ENCODE assay signal across 8 cellular contexts in the genomic region with DNA sequence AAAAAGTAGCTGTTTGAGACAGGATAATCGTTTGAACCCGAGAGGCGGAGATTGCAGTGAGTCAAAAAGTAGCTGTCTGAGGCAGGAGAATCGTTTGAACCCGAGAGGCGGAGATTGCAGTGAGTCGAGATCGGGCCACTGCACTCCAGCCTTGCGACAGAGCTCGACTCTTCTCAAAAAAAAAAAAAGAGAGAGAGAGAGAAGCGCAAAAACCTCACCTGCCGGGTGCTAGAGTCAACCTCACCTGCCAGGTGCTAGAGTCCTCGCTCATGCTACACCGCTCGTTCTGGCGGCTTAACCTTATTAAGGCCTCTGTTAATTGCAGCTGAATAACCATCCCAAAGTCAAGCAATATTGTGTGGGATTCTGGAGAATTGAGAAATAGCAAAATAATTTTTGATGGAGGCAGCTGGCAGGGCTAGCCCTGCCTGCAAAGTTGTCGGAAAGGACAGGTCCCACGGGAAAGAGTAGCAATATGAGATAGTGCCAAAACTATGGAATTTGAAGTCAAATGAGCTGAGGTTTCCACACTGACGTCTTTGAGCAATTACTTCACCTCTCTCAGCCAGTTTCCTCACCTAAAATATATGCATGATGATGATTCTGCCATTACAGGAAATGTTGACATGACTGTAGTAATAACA. TPM values are rescaled to one million over a fixed set of nuclear protein-coding genes. Genes with fewer than 3 reads are reported as not detected.
DNase-seq lines count a peak whose midpoint lies in the region; ATAC-seq, FAIRE-seq and TF ChIP-seq lines count a peak whose summit lies in the region.

No MANE protein-coding gene starts in this region.

- peak overlapping the region; percentile 87 for H3K27ac Mint-ChIP-seq in CD4-positive, alpha-beta T cell
- H3K27ac Mint-ChIP-seq in central memory CD8-positive, alpha-beta T cell (ENCODE audit: low read depth): peak overlapping the region; percentile 97
- peak overlapping the region; percentile 81 to 84 for H3K27ac Mint-ChIP-seq in natural killer cell

- no peaks in the 10 kb centered on the region for H3K9me3 ChIP-seq in CD4-positive, alpha-beta T cell (ENCODE audit: control insufficient read depth, low read length)

- H3K27me3 ChIP-seq in CD4-positive, alpha-beta T cell (ENCODE audit: control insufficient read depth, insufficient read depth, low read length): no peaks in the 10 kb centered on the region

- no peak for FAIRE-seq in HTR-8/SVneo (lab: Jason Lieb, UNC)

- H3K27me3 Mint-ChIP-seq in CD4-positive, alpha-beta T cell: peaks cover 3% of the 10 kb centered on the region
- H3K27me3 Mint-ChIP-seq in central memory CD8-positive, alpha-beta T cell: no peaks in the 10 kb centered on the region
- no peaks in the 10 kb centered on the region for H3K27me3 Mint-ChIP-seq in natural killer cell (ENCODE audit: low read depth in 2 of 2)

- intact Hi-C loops in CD4-positive, alpha-beta T cell (cut with DNase I, micrococcal nuclease): loop anchor here (1.0 to 2.0 kb wide), 3 partner anchors 26 to 31 kb away; partner anchors contain the start of genes C18orf32 (in 2 of the 2) and RPL17 (in 1 of the 2)
- intact Hi-C loops in natural killer cell (cut with micrococcal nuclease): loop anchor here (1.0 kb wide), 1 partner anchor 31 kb away; the partner anchor contains the start of gene RPL17

- H3K9me3 Mint-ChIP-seq in CD4-positive, alpha-beta T cell: no peaks in the 10 kb centered on the region
- H3K9me3 Mint-ChIP-seq in central memory CD8-positive, alpha-beta T cell: no peaks in the 10 kb centered on the region
- H3K9me3 Mint-ChIP-seq in natural killer cell: no peaks in the 10 kb centered on the region

- peaks cover 50% of the 10 kb centered on the region for H3K4me1 Mint-ChIP-seq in CD4-positive, alpha-beta T cell (ENCODE audit: low read depth)
- peaks cover 38% of the 10 kb centered on the region for H3K4me1 Mint-ChIP-seq in central memory CD8-positive, alpha-beta T cell
- H3K4me1 Mint-ChIP-seq in natural killer cell: peaks cover 32 to 36% of the 10 kb centered on the region in 2 donors

- POLR2A ChIA-PET in CD4-positive, alpha-beta T cell (lab: Charles Lee): interaction anchor here (0.5 to 3.8 kb wide), 6 partner anchors 10 to 353 kb away, joined by 3 to 44 read pairs (median 3); partner anchors contain the start of genes ACAA2 and C18orf32

- ATAC-seq in CD4-positive, alpha-beta T cell (ENCODE audit: poor library complexity): peak; percentile 24
- peak; percentile 13 for ATAC-seq in central memory CD8-positive, alpha-beta T cell (replicated peaks; ENCODE audit: extremely low read depth, poor library complexity, severe bottlenecking)
- ATAC-seq in natural killer cell (no peak), HG03095 (IDR thresholded peaks at IDR 0.05; ENCODE audit: unreplicated experiment) (no peak)

- H3K36me3 Mint-ChIP-seq in CD4-positive, alpha-beta T cell (ENCODE audit: low read depth): no peaks in the 10 kb centered on the region
- H3K36me3 Mint-ChIP-seq in central memory CD8-positive, alpha-beta T cell (ENCODE audit: insufficient read depth): peaks cover 4% of the 10 kb centered on the region
- H3K36me3 Mint-ChIP-seq in natural killer cell: no peaks in the 10 kb centered on the region

- peak in 2 of 10 experiments; percentile 2 to 6 for DNase-seq in CD4-positive, alpha-beta T cell
- DNase-seq in LHCN-M2 (ENCODE audit: low read depth) (peak; percentile 11), natural killer cell (no peak), HTR-8/SVneo (ENCODE audit: insufficient read length, low spot score) (no peak), NCI-H1417 treated with DMSO at 0.1 percent for 48 hours (lab: John Stamatoyannopoulos, UW) (no peak), NCI-H82 (lab: John Stamatoyannopoulos, UW) (no peak)
- DNase-seq in central memory CD8-positive, alpha-beta T cell (ENCODE audit: low spot score in 2 of 2): no peak

- peak overlapping the region; percentile 34 for H3K27ac ChIP-seq in CD4-positive, alpha-beta T cell (ENCODE audit: low read depth, low read length)

- TF ChIP-seq CTCF in CD4-positive, alpha-beta T cell (IDR thresholded peaks at IDR 0.05): no peak
- TF ChIP-seq CTCF in natural killer cell (IDR thresholded peaks at IDR 0.05): no peak

- peak overlapping the region; percentile 95 for H3K4me3 Mint-ChIP-seq in CD4-positive, alpha-beta T cell
- H3K4me3 Mint-ChIP-seq in central memory CD8-positive, alpha-beta T cell: peak overlapping the region; percentile 89
- peak overlapping the region; percentile 90 for H3K4me3 Mint-ChIP-seq in natural killer cell

- CTCF ChIA-PET in CD4-positive, alpha-beta T cell (lab: Charles Lee): interaction anchor here (1.0 to 2.6 kb wide), 3 partner anchors 10 to 29 kb away, joined by 3 to 9 read pairs (median 4); no protein-coding TSS in a partner anchor

RNA-seq across cellular contexts. Expression of gene DYM, which starts 0.6 kb away (rescaled TPM):
- total RNA-seq in CD4-positive, alpha-beta T cell: 10 to 100 TPM; 45.3 to 48.2 TPM
- total RNA-seq in LHCN-M2 (2014; rRNA removed): 30.2 and 40.7 TPM in 2 replicates
- 16.6 TPM for polyA plus RNA-seq in LHCN-M2 (2012)
- 10 to 100 TPM; 78.2 to 81.3 (median 78.4) TPM for total RNA-seq in natural killer cell

RNA-seq across cellular contexts. Expression of gene C18orf32, which starts 26.0 kb away (rescaled TPM):
- 10 to 100 TPM; 38.2 to 40.1 TPM for total RNA-seq in CD4-positive, alpha-beta T cell
- total RNA-seq in LHCN-M2 (2014; rRNA removed): 40.9 and 44.9 TPM in 2 replicates
- 34.8 TPM for polyA plus RNA-seq in LHCN-M2 (2012)
- 10 to 100 TPM; 18.8 to 28.0 (median 23.9) TPM for total RNA-seq in natural killer cell

RNA-seq across cellular contexts. Expression of gene RPL17, which starts 31.2 kb away (rescaled TPM):
- 1,000 to 10,000 TPM; 3,011 to 3,031 TPM for total RNA-seq in CD4-positive, alpha-beta T cell
- 1,705 and 1,843 TPM in 2 replicates for total RNA-seq in LHCN-M2 (2014; rRNA removed)
- 2,226 TPM for polyA plus RNA-seq in LHCN-M2 (2012)
- 1,000 to 10,000 TPM; 1,115 to 1,338 (median 1,336) TPM for total RNA-seq in natural killer cell

Comparison
In these comparisons a context has a peak if more than half of its experiments do, and no peak if none do; other contexts are left out.
1. ATAC-seq: peak in CD4-positive, alpha-beta T cell (single experiment) and central memory CD8-positive, alpha-beta T cell (single experiment); none in natural killer cell (0 of 3) and HG03095 (single experiment).
2. Peak in every context shown above with its lines, with median percentiles within 50 percentile points of each other: H3K27ac Mint-ChIP-seq and H3K4me3 Mint-ChIP-seq.